1 cellular context compared by ENCODE assay signal in the genomic region with DNA sequence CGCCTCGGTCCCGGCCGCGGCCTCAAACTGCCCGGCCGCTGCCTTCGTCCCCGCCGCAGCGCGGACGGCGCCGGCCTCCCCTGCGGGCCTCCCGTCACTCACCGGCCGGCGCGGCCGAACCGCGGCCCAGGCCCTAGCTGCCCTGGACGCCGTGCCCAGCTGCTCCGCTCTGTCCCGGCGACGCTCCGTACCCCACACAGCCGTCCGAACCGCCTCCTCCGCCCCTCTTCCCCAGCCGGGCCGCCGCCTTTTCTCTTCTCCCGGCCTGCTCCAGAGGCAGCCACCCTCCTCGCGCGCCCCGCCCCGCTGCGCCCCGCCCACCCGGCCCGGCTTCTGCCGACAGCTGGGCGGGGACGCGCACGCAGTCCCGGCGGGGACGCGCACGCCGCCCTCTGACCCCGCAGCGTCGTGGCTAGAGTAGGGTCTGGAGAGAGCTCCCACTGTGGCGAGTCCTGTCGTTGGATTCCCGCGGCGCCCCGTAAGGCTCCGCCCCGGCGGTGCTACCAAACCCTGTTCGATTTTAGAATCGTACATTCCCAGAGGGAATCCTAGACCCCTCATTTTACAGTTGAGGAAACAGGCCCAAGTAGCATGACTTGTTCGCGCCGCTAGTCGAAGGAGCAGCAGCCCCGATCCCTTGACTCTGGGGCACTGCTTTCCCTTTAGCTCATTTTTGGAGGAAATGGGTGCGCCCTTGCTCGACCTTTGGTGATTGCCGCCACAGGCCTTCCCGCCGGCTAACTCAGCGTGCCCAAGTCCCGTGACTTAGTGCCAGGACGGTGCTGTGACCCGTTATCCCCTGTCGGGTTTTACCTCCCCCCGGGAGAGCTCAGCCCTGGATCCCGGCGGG.
TF ChIP-seq lines count a peak whose summit lies in the region.

A gene with protein sequence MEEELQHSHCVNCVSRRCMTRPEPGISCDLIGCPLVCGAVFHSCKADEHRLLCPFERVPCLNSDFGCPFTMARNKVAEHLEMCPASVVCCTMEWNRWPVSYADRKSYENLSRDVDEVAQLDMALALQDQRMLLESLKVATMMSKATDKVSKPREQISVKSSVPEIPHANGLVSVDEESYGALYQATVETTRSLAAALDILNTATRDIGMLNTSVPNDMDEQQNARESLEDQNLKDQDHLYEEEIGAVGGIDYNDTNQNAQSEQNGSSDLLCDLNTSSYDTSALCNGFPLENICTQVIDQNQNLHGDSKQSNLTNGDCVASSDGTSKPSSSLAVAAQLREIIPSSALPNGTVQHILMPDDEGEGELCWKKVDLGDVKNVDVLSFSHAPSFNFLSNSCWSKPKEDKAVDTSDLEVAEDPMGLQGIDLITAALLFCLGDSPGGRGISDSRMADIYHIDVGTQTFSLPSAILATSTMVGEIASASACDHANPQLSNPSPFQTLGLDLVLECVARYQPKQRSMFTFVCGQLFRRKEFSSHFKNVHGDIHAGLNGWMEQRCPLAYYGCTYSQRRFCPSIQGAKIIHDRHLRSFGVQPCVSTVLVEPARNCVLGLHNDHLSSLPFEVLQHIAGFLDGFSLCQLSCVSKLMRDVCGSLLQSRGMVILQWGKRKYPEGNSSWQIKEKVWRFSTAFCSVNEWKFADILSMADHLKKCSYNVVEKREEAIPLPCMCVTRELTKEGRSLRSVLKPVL (minus strand): TSS at position 295 of the 850 bp plus-strand sequence. CDS start 8,390 bp downstream, outside the sequence.

TF ChIP-seq in HepG2, 621 proteins besides CTCF, POLR2A, EP300 and RAD21 (continued from another document and continues in another):
- TF ChIP-seq, protein P1, sequence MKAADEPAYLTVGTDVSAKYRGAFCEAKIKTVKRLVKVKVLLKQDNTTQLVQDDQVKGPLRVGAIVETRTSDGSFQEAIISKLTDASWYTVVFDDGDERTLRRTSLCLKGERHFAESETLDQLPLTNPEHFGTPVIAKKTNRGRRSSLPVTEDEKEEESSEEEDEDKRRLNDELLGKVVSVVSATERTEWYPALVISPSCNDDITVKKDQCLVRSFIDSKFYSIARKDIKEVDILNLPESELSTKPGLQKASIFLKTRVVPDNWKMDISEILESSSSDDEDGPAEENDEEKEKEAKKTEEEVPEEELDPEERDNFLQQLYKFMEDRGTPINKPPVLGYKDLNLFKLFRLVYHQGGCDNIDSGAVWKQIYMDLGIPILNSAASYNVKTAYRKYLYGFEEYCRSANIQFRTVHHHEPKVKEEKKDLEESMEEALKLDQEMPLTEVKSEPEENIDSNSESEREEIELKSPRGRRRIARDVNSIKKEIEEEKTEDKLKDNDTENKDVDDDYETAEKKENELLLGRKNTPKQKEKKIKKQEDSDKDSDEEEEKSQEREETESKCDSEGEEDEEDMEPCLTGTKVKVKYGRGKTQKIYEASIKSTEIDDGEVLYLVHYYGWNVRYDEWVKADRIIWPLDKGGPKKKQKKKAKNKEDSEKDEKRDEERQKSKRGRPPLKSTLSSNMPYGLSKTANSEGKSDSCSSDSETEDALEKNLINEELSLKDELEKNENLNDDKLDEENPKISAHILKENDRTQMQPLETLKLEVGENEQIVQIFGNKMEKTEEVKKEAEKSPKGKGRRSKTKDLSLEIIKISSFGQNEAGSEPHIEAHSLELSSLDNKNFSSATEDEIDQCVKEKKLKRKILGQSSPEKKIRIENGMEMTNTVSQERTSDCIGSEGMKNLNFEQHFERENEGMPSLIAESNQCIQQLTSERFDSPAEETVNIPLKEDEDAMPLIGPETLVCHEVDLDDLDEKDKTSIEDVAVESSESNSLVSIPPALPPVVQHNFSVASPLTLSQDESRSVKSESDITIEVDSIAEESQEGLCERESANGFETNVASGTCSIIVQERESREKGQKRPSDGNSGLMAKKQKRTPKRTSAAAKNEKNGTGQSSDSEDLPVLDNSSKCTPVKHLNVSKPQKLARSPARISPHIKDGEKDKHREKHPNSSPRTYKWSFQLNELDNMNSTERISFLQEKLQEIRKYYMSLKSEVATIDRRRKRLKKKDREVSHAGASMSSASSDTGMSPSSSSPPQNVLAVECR (CRISPR knock-in tag; IDR thresholded peaks at IDR 0.05; ENCODE audit: borderline replicate concordance): peak; percentile 77
- TF ChIP-seq MED13 (CRISPR knock-in tag; IDR thresholded peaks at IDR 0.05): no peak
- peak; percentile 82 for TF ChIP-seq NR2F6 (IDR thresholded peaks at IDR 0.05)
- TF ChIP-seq NR2F6 (CRISPR knock-in tag; IDR thresholded peaks at IDR 0.05): peak; percentile 94
- TF ChIP-seq, protein P2, sequence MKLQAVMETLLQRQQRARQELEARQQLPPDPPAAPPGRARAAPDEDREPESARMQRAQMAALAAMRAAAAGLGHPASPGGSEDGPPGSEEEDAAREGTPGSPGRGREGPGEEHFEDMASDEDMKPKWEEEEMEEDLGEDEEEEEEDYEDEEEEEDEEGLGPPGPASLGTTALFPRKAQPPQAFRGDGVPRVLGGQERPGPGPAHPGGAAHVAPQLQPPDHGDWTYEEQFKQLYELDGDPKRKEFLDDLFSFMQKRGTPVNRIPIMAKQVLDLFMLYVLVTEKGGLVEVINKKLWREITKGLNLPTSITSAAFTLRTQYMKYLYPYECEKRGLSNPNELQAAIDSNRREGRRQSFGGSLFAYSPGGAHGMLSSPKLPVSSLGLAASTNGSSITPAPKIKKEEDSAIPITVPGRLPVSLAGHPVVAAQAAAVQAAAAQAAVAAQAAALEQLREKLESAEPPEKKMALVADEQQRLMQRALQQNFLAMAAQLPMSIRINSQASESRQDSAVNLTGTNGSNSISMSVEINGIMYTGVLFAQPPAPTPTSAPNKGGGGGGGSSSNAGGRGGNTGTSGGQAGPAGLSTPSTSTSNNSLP (IDR thresholded peaks at IDR 0.05; ENCODE audit: low read depth, low read length): peak; percentile 34; the same call in 1 of the 2 replicates
- TF ChIP-seq KMT2A (CRISPR knock-in tag; IDR thresholded peaks at IDR 0.05): peak; percentile 90
- TF ChIP-seq, protein P3, sequence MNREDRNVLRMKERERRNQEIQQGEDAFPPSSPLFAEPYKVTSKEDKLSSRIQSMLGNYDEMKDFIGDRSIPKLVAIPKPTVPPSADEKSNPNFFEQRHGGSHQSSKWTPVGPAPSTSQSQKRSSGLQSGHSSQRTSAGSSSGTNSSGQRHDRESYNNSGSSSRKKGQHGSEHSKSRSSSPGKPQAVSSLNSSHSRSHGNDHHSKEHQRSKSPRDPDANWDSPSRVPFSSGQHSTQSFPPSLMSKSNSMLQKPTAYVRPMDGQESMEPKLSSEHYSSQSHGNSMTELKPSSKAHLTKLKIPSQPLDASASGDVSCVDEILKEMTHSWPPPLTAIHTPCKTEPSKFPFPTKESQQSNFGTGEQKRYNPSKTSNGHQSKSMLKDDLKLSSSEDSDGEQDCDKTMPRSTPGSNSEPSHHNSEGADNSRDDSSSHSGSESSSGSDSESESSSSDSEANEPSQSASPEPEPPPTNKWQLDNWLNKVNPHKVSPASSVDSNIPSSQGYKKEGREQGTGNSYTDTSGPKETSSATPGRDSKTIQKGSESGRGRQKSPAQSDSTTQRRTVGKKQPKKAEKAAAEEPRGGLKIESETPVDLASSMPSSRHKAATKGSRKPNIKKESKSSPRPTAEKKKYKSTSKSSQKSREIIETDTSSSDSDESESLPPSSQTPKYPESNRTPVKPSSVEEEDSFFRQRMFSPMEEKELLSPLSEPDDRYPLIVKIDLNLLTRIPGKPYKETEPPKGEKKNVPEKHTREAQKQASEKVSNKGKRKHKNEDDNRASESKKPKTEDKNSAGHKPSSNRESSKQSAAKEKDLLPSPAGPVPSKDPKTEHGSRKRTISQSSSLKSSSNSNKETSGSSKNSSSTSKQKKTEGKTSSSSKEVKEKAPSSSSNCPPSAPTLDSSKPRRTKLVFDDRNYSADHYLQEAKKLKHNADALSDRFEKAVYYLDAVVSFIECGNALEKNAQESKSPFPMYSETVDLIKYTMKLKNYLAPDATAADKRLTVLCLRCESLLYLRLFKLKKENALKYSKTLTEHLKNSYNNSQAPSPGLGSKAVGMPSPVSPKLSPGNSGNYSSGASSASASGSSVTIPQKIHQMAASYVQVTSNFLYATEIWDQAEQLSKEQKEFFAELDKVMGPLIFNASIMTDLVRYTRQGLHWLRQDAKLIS (CRISPR knock-in tag; IDR thresholded peaks at IDR 0.05): 0 out of 2 replicates have a peak, but pooled peaks have one; percentile 5
- TF ChIP-seq, protein P4, sequence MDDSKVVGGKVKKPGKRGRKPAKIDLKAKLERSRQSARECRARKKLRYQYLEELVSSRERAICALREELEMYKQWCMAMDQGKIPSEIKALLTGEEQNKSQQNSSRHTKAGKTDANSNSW (CRISPR knock-in tag; IDR thresholded peaks at IDR 0.05; ENCODE audit: borderline replicate concordance): no peak
- TF ChIP-seq, protein P5, sequence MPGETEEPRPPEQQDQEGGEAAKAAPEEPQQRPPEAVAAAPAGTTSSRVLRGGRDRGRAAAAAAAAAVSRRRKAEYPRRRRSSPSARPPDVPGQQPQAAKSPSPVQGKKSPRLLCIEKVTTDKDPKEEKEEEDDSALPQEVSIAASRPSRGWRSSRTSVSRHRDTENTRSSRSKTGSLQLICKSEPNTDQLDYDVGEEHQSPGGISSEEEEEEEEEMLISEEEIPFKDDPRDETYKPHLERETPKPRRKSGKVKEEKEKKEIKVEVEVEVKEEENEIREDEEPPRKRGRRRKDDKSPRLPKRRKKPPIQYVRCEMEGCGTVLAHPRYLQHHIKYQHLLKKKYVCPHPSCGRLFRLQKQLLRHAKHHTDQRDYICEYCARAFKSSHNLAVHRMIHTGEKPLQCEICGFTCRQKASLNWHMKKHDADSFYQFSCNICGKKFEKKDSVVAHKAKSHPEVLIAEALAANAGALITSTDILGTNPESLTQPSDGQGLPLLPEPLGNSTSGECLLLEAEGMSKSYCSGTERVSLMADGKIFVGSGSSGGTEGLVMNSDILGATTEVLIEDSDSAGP (CRISPR knock-in tag; IDR thresholded peaks at IDR 0.05; ENCODE audit: borderline replicate concordance): peak; percentile 58
- TF ChIP-seq, protein P6, sequence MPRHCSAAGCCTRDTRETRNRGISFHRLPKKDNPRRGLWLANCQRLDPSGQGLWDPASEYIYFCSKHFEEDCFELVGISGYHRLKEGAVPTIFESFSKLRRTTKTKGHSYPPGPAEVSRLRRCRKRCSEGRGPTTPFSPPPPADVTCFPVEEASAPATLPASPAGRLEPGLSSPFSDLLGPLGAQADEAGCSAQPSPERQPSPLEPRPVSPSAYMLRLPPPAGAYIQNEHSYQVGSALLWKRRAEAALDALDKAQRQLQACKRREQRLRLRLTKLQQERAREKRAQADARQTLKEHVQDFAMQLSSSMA (CRISPR knock-in tag; IDR thresholded peaks at IDR 0.05): peak; percentile 92
- TF ChIP-seq, protein P7, sequence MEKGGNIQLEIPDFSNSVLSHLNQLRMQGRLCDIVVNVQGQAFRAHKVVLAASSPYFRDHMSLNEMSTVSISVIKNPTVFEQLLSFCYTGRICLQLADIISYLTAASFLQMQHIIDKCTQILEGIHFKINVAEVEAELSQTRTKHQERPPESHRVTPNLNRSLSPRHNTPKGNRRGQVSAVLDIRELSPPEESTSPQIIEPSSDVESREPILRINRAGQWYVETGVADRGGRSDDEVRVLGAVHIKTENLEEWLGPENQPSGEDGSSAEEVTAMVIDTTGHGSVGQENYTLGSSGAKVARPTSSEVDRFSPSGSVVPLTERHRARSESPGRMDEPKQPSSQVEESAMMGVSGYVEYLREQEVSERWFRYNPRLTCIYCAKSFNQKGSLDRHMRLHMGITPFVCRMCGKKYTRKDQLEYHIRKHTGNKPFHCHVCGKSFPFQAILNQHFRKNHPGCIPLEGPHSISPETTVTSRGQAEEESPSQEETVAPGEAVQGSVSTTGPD (CRISPR knock-in tag; IDR thresholded peaks at IDR 0.05): no peak
- TF ChIP-seq, protein P8, sequence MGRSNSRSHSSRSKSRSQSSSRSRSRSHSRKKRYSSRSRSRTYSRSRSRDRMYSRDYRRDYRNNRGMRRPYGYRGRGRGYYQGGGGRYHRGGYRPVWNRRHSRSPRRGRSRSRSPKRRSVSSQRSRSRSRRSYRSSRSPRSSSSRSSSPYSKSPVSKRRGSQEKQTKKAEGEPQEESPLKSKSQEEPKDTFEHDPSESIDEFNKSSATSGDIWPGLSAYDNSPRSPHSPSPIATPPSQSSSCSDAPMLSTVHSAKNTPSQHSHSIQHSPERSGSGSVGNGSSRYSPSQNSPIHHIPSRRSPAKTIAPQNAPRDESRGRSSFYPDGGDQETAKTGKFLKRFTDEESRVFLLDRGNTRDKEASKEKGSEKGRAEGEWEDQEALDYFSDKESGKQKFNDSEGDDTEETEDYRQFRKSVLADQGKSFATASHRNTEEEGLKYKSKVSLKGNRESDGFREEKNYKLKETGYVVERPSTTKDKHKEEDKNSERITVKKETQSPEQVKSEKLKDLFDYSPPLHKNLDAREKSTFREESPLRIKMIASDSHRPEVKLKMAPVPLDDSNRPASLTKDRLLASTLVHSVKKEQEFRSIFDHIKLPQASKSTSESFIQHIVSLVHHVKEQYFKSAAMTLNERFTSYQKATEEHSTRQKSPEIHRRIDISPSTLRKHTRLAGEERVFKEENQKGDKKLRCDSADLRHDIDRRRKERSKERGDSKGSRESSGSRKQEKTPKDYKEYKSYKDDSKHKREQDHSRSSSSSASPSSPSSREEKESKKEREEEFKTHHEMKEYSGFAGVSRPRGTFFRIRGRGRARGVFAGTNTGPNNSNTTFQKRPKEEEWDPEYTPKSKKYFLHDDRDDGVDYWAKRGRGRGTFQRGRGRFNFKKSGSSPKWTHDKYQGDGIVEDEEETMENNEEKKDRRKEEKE (IDR thresholded peaks at IDR 0.05): no peak
- TF ChIP-seq ZNF674 (CRISPR knock-in tag; IDR thresholded peaks at IDR 0.05; ENCODE audit: low read depth): peak; percentile 95; the same call in 1 of the 2 replicates
- peak; percentile 73 for TF ChIP-seq ZNF780A (CRISPR knock-in tag; IDR thresholded peaks at IDR 0.05)
- TF ChIP-seq TRIM24 (CRISPR knock-in tag; IDR thresholded peaks at IDR 0.05): no peak
- TF ChIP-seq, protein P9, sequence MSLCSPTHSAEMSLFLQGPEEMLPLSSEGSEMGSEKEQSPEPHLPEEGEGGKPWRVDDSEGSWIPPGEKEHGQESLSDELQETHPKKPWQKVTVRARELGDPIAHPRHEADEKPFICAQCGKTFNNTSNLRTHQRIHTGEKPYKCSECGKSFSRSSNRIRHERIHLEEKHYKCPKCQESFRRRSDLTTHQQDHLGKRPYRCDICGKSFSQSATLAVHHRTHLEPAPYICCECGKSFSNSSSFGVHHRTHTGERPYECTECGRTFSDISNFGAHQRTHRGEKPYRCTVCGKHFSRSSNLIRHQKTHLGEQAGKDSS (CRISPR knock-in tag; IDR thresholded peaks at IDR 0.05; ENCODE audit: borderline replicate concordance, low read depth): peak; percentile 83
- TF ChIP-seq MIER3 (CRISPR knock-in tag; IDR thresholded peaks at IDR 0.05; ENCODE audit: borderline replicate concordance): peak; percentile 56; the same call in 1 of the 2 replicates
- TF ChIP-seq TGIF2 (CRISPR knock-in tag; IDR thresholded peaks at IDR 0.05): peak; percentile 67
- TF ChIP-seq ZC3H4 (CRISPR knock-in tag; IDR thresholded peaks at IDR 0.05; ENCODE audit: borderline replicate concordance): peak; percentile 79
- TF ChIP-seq ZBTB21 (CRISPR knock-in tag; IDR thresholded peaks at IDR 0.05): no peak; the same call in 1 of the 2 replicates
- TF ChIP-seq ZNF567 (CRISPR knock-in tag; IDR thresholded peaks at IDR 0.05; ENCODE audit: borderline replicate concordance): peak; percentile 24; the same call in 1 of the 2 replicates
- TF ChIP-seq ZNF296 (CRISPR knock-in tag; conservative IDR thresholded peaks at IDR 0.05): no peak
- TF ChIP-seq ZNF441 (CRISPR knock-in tag; IDR thresholded peaks at IDR 0.05; ENCODE audit: borderline replicate concordance): peak; percentile 93
- TF ChIP-seq ZFP90 (CRISPR knock-in tag; IDR thresholded peaks at IDR 0.05; ENCODE audit: borderline replicate concordance): peak; percentile 82
